14 cellular contexts compared by ENCODE assay signal in the genomic region with DNA sequence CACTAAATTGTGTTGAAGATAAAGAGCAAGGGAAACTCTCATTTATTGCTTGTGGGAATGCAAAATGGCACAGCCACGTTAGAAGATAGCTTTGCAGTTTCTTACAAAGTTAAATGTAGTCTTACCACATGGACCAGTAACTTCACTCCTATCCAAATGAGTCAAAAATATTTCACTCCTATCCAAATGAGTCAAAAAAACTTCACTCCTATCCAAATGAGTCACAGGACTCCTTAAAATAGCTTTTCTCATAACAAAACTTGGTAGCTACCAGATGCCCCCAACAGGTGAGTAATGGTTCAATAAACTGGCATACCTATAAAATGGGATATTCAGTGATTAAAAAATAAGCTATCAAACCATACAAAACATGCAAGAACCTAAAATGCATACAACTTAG. TPM values are rescaled to one million over a fixed set of nuclear protein-coding genes. Genes with fewer than 3 reads are reported as not detected.
DNase-seq lines count a peak whose midpoint lies in the region; ATAC-seq lines count a peak whose summit lies in the region.
"Not testable (repeated sequence)": the region's sequence is repeated elsewhere in the genome, so short reads cannot be mapped to it uniquely, and the experiment has no call there.
"Had no signal": no experiment of that assay in that cellular context is flagged by ENCODE, and none has a peak within 500 bp of the region (broad histone marks: within the 10 kb centered on the region; RNA-seq: fewer than 3 reads in every experiment).

No MANE protein-coding gene starts in this region.

- H3K27me3 Mint-ChIP-seq in activated CD4-positive, alpha-beta T cell treated with anti-CD3 and anti-CD28 coated beads, Interleukin-2, amount 10 ng/mL, durations not matched to agents 24 days and 14 days; activated naive CD8-positive, alpha-beta T cell; stimulated activated naive B cell treated with anti-CD40 and anti-IgM and Interleukin-4, amounts not matched to agents 10 μg/mL and 1 μg/mL and 100 μg/mL, for 72 hours: not testable (repeated sequence)

- H3K4me3 Mint-ChIP-seq in activated CD4-positive, alpha-beta T cell treated with anti-CD3 and anti-CD28 coated beads, Interleukin-2, amount 10 ng/mL, durations not matched to agents 24 days and 14 days; activated naive CD8-positive, alpha-beta T cell; stimulated activated naive B cell treated with anti-CD40 and anti-IgM and Interleukin-4, amounts not matched to agents 10 μg/mL and 1 μg/mL and 100 μg/mL, for 72 hours: not testable (repeated sequence)

- H3K36me3 Mint-ChIP-seq in activated CD4-positive, alpha-beta T cell treated with anti-CD3 and anti-CD28 coated beads, Interleukin-2, amount 10 ng/mL, durations not matched to agents 24 days and 14 days (ENCODE audit: low read depth); activated naive CD8-positive, alpha-beta T cell; stimulated activated naive B cell treated with anti-CD40 and anti-IgM and Interleukin-4, amounts not matched to agents 10 μg/mL and 1 μg/mL and 100 μg/mL, for 72 hours: not testable (repeated sequence)

- peak; percentile 90 for ATAC-seq in GM18858 (IDR thresholded peaks at IDR 0.05; ENCODE audit: unreplicated experiment)
- ATAC-seq in GM19452 (IDR thresholded peaks at IDR 0.05; ENCODE audit: unreplicated experiment), result peak; percentile 74
- peak; percentile 77 for ATAC-seq in HG02938 (IDR thresholded peaks at IDR 0.05; ENCODE audit: unreplicated experiment)
- peak; percentile 59 for ATAC-seq in HG03457 (IDR thresholded peaks at IDR 0.05; ENCODE audit: unreplicated experiment)
- peak; percentile 70 to 95 for ATAC-seq in stimulated activated naive B cell treated with anti-CD40 and anti-IgM and Interleukin-4, amounts not matched to agents 10 μg/mL and 1 μg/mL and 100 μg/mL, for 72 hours (replicated peaks)

- not testable (repeated sequence) for H3K4me2 ChIP-seq in GM23248 (ENCODE audit: unreplicated experiment)

- not testable (repeated sequence) for H3K27me3 ChIP-seq in GM23248 (replicated peaks; ENCODE audit: insufficient read depth)

- DNase-seq in GM23248; activated CD4-positive, alpha-beta T cell treated with anti-CD3 and anti-CD28 coated beads, Interleukin-2, amount 10 ng/mL, durations not matched to agents 24 days and 14 days; stimulated activated naive B cell treated with anti-CD40 and anti-IgM and Interleukin-4, amounts not matched to agents 10 μg/mL and 1 μg/mL and 100 μg/mL, for 72 hours: not testable (repeated sequence)

- H3K79me2 ChIP-seq in GM23248 (ENCODE audit: insufficient read depth), result not testable (repeated sequence)

- not testable (repeated sequence) for H3K36me3 ChIP-seq in GM23248 (ENCODE audit: low read depth)

- H3K9me3 Mint-ChIP-seq in activated CD4-positive, alpha-beta T cell treated with anti-CD3 and anti-CD28 coated beads, Interleukin-2, amount 10 ng/mL, durations not matched to agents 24 days and 14 days; activated naive CD8-positive, alpha-beta T cell (ENCODE audit: low read depth); stimulated activated naive B cell treated with anti-CD40 and anti-IgM and Interleukin-4, amounts not matched to agents 10 μg/mL and 1 μg/mL and 100 μg/mL, for 72 hours: not testable (repeated sequence)

- not testable (repeated sequence) for H4K20me1 ChIP-seq in GM23248 (ENCODE audit: insufficient read depth)

- H2AFZ ChIP-seq in GM23248, result not testable (repeated sequence)

- not testable (repeated sequence) for H3K4me1 Mint-ChIP-seq in activated CD4-positive, alpha-beta T cell treated with anti-CD3 and anti-CD28 coated beads, Interleukin-2, amount 10 ng/mL, durations not matched to agents 24 days and 14 days; activated naive CD8-positive, alpha-beta T cell (ENCODE audit: low read depth); stimulated activated naive B cell treated with anti-CD40 and anti-IgM and Interleukin-4, amounts not matched to agents 10 μg/mL and 1 μg/mL and 100 μg/mL, for 72 hours

- H3K9me2 ChIP-seq in GM23248 (ENCODE audit: insufficient read depth), result not testable (repeated sequence)

- intact Hi-C loops in activated CD4-positive, alpha-beta T cell treated with anti-CD3 and anti-CD28 coated beads, Interleukin-2, amount 10 ng/mL, durations not matched to agents 24 days and 14 days (cut with micrococcal nuclease), result not testable (repeated sequence)

- H3K4me3 ChIP-seq in GM23248, result not testable (repeated sequence)

- 0% methylated on average over 1 of the region's 1 CpG; no CpG with 5 or more reads in 1 of the 2 experiments for WGBS in GM23248 (ENCODE audit: low coverage in 1 of 2, low lambda C conversion rate in 2 of 2, missing lambda C conversion rate in 2 of 2), 2 experiments

- peak overlapping the region; percentile 50 for H3K27ac ChIP-seq in GM23248

- in situ Hi-C loops in GM23248 (cut with MboI), result not testable (repeated sequence)

- H3K4me1 ChIP-seq in GM23248 (ENCODE audit: insufficient read depth), result not testable (repeated sequence)

- not testable (repeated sequence) for H3K9me3 ChIP-seq in GM23248 (ENCODE audit: low read depth)

- not testable (repeated sequence) for H3K9ac ChIP-seq in GM23248

- H3F3A ChIP-seq in GM23248 (ENCODE audit: insufficient read depth), result not testable (repeated sequence)

- H3K27ac Mint-ChIP-seq in activated CD4-positive, alpha-beta T cell treated with anti-CD3 and anti-CD28 coated beads, Interleukin-2, amount 10 ng/mL, durations not matched to agents 24 days and 14 days, result peak overlapping the region; percentile 69
- peak overlapping the region; percentile 66 for H3K27ac Mint-ChIP-seq in activated naive CD8-positive, alpha-beta T cell
- H3K27ac Mint-ChIP-seq in stimulated activated naive B cell treated with anti-CD40 and anti-IgM and Interleukin-4, amounts not matched to agents 10 μg/mL and 1 μg/mL and 100 μg/mL, for 72 hours, result peak overlapping the region; percentile 80

RNA-seq across cellular contexts. Expression of gene NUTM2E, which starts 27.2 kb away (rescaled TPM):
- total RNA-seq in GM23248 (2014; rRNA removed; shearing (Covaris generic)), result not detected in 2 replicates
- not detected in 2 replicates for polyA plus RNA-seq in GM23248 (2016; fragmentation: Nextera tagmentation; extraction: Ambion mirVana)
- total RNA-seq in activated CD4-positive, alpha-beta T cell treated with anti-CD3 and anti-CD28 coated beads, Interleukin-2, amount 10 ng/mL, durations not matched to agents 24 days and 14 days, result 0.19 TPM in 1 of 2 replicates, not detected in the other
- total RNA-seq: activated CD8-positive, alpha-beta memory T cell treated with anti-CD3 and anti-CD28 coated beads for 36 hours; dermis microvascular lymphatic vessel endothelial cell; esophagus mucosa; GM23338; osteoblast; sigmoid colon had no signal
